9 cellular contexts compared by ENCODE assay signal in the genomic region with DNA sequence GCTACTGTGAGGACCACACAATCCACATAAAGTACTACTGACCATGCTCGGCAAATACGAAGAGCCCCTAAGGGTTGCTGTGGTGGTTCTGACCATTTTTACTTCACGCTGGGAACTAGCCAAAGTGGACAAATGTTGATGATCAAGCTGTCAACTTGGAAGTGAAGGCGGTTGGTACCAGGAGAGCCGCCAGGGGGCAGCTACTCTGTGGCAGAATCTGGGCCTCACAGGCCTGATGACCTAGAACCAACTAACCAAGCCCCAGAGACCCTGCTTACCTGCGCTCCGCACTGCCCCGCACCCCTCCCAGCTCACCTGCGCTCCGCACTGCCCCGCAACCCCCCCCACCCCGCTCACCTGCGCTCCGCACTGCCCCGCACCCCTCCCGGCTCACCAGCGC. TPM values are rescaled to one million over a fixed set of nuclear protein-coding genes. Genes with fewer than 3 reads are reported as not detected.
DNase-seq lines count a peak whose midpoint lies in the region; ATAC-seq, FAIRE-seq and TF ChIP-seq lines count a peak whose summit lies in the region.
"Had no signal": no experiment of that assay in that cellular context is flagged by ENCODE, and none has a peak within 500 bp of the region (broad histone marks: within the 10 kb centered on the region; RNA-seq: fewer than 3 reads in every experiment).

No MANE protein-coding gene starts in this region.

- no peak overlapping the region for H2AFZ ChIP-seq in H1 (ENCODE audit: low read length)
- H2AFZ ChIP-seq in osteoblast (ENCODE audit: low read length) = no peak overlapping the region

- TF ChIP-seq POLR2A in NB4 (IDR thresholded peaks at IDR 0.05; ENCODE audit: extremely low read depth, insufficient read length) (no peak), H1 (IDR thresholded peaks at IDR 0.05; ENCODE audit: control extremely low read depth in 1 of 2, low read depth in 2 of 2, low read length in 2 of 2) (no peak)

- H3K79me2 ChIP-seq in H1 (ENCODE audit: control insufficient read depth in 1 of 2, insufficient read depth in 2 of 2, low read length in 2 of 2) (peaks cover 24 to 79% of the 10 kb centered on the region in 2 experiments), osteoblast (ENCODE audit: insufficient read depth, low read length) (peaks cover 91% of the 10 kb centered on the region)

- no peak overlapping the region for H4K5ac ChIP-seq in H1 (ENCODE audit: insufficient read length, low read depth, low read length)

- H3K4me2 ChIP-seq in H1 (ENCODE audit: insufficient read depth in 1 of 2, low read depth in 2 of 2, low read length in 2 of 2) = no peak overlapping the region
- no peak overlapping the region for H3K4me2 ChIP-seq in osteoblast (ENCODE audit: insufficient read depth, low read length)

- WGBS in H1 (ENCODE audit: extremely low coverage in 1 of 2, insufficient coverage in 1 of 2, insufficient read length in 1 of 2, insufficient replicate concordance in 2 of 2, low coverage in 1 of 2, low lambda C conversion rate in 2 of 2, missing lambda C conversion rate in 1 of 2), 2 experiments = 42% methylated on average over 8 of the region's 17 CpGs; no CpG with 5 or more reads in 1 of the 2 experiments

- H3K14ac ChIP-seq in H1 (ENCODE audit: insufficient read length) = no peak overlapping the region

- peak; percentile 26 for DNase-seq in ELR (ENCODE audit: low read depth)
- DNase-seq in NB4 (ENCODE audit: low read depth) = peak; percentile 27
- peak; percentile 44 to 84 for DNase-seq in H1 (ENCODE audit: low read depth in 1 of 2, low spot score in 2 of 2)
- peak; percentile 86 for DNase-seq in osteoblast (ENCODE audit: insufficient read length, low spot score, missing footprints)
- no peak for DNase-seq in glomerular visceral epithelial cell (ENCODE audit: extremely low spot score)
- no peak for DNase-seq in SIG-M5 (lab: John Stamatoyannopoulos, UW)

- FAIRE-seq in H1 (lab: Jason Lieb, UNC) = no peak
- FAIRE-seq: H54 had no signal

- POLR2A ChIA-PET in H1 (lab: Charles Lee; ENCODE audit: partially characterized antibody) = interaction anchor here (0.9 kb wide), 1 partner anchor 14 kb away, joined by 3 read pairs; no protein-coding TSS in a partner anchor

- H3K79me1 ChIP-seq in H1 (ENCODE audit: low read depth, low read length) = peaks cover 22% of the 10 kb centered on the region

- TF ChIP-seq RAD21 in H1 (IDR thresholded peaks at IDR 0.05 in 1 of 2, conservative IDR thresholded peaks at IDR 0.05 in 1 of 2; ENCODE audit: low read depth in 2 of 2, low read length in 2 of 2) = peak; percentile 53 to 68

- H2BK15ac ChIP-seq in H1 (ENCODE audit: low read length) = no peak overlapping the region

- H3K9me3 ChIP-seq in H1 (ENCODE audit: insufficient read depth in 2 of 2, low read depth in 1 of 2, low read length in 1 of 2) (no peaks in the 10 kb centered on the region), osteoblast (ENCODE audit: low read depth, low read length) (no peaks in the 10 kb centered on the region)

- H2BK20ac ChIP-seq in H1 (ENCODE audit: low read length) = no peak overlapping the region

- no peak overlapping the region for H2AK5ac ChIP-seq in H1 (ENCODE audit: low read depth, low read length)

- no peak overlapping the region for H3K18ac ChIP-seq in H1 (ENCODE audit: extremely low read depth, low read length)

- H4K20me1 ChIP-seq in H1 (replicated peaks in 1 of 2; ENCODE audit: control insufficient read depth in 1 of 2, insufficient read depth in 2 of 2, low read length in 2 of 2) (peaks cover 14 to 20% of the 10 kb centered on the region in 2 experiments), osteoblast (ENCODE audit: insufficient read depth, low read length) (peaks cover 76% of the 10 kb centered on the region)

- no peak overlapping the region for H3K9ac ChIP-seq in H1 (replicated peaks in 1 of 4; ENCODE audit: extremely low read depth in 1 of 4, low read depth in 3 of 4, low read length in 3 of 4)

- no peak overlapping the region for H3K4me3 ChIP-seq in NB4 (ENCODE audit: low read depth, low read length)
- no peak overlapping the region for H3K4me3 ChIP-seq in H1 (ENCODE audit: extremely low read depth in 1 of 4, insufficient read depth in 2 of 4, low read depth in 3 of 4, low read length in 4 of 4)
- no peak overlapping the region for H3K4me3 ChIP-seq in osteoblast (ENCODE audit: insufficient read depth, low read length)

- no peak for ATAC-seq in GM18867 (IDR thresholded peaks at IDR 0.05; ENCODE audit: unreplicated experiment)
- ATAC-seq in HG02623 (IDR thresholded peaks at IDR 0.05; ENCODE audit: unreplicated experiment) = no peak

- no peak overlapping the region for H2BK5ac ChIP-seq in H1 (ENCODE audit: low read depth, low read length)

- TF ChIP-seq EP300 in H1 (IDR thresholded peaks at IDR 0.05; ENCODE audit: borderline replicate concordance in 1 of 2, low read depth in 2 of 2, low read length in 2 of 2) = no peak

- no peak overlapping the region for H3K27ac ChIP-seq in H1 (ENCODE audit: low read depth, low read length)
- no peak overlapping the region for H3K27ac ChIP-seq in osteoblast (ENCODE audit: low read depth, low read length)

- no peak overlapping the region for H4K91ac ChIP-seq in H1 (replicated peaks; ENCODE audit: insufficient read length, low read length)

- no peak overlapping the region for H2BK12ac ChIP-seq in H1 (ENCODE audit: low read depth, low read length)

- CTCF ChIA-PET in H1 (lab: Charles Lee; ENCODE audit: partially characterized antibody) = interaction anchor here (0.7 to 1.6 kb wide), 14 partner anchors 8 to 184 kb away, joined by 3 to 7 read pairs (median 4); no protein-coding TSS in a partner anchor

- H3K4ac ChIP-seq in H1 (replicated peaks; ENCODE audit: insufficient read length, low read depth, low read length) = no peak overlapping the region

- H3K56ac ChIP-seq in H1 (replicated peaks; ENCODE audit: insufficient read length, low read depth, low read length) = no peak overlapping the region

- no peak overlapping the region for H4K8ac ChIP-seq in H1 (ENCODE audit: extremely low read depth, insufficient read depth, low read length)

- H3K36me3 ChIP-seq in H1 (ENCODE audit: control insufficient read depth in 2 of 4, insufficient read depth in 4 of 4, low read length in 3 of 4) = no peaks in the 10 kb centered on the region
- peaks cover 9% of the 10 kb centered on the region for H3K36me3 ChIP-seq in osteoblast (ENCODE audit: insufficient read depth, low read length)

- peaks cover 5% of the 10 kb centered on the region; the same call in 1 of the 2 replicates for H3K23me2 ChIP-seq in H1 (ENCODE audit: low read depth, low read length)

- peak; percentile 8 for TF ChIP-seq CTCF in NB4 (IDR thresholded peaks at IDR 0.05; ENCODE audit: low read depth, low read length)
- TF ChIP-seq CTCF in H1 (IDR thresholded peaks at IDR 0.05; ENCODE audit: control extremely low read depth in 1 of 3, insufficient read depth in 1 of 3, low read depth in 1 of 3, low read length in 3 of 3) = peak in 2 of 3 experiments; percentile 70 to 80; a peak in 3 of 4 replicates
- TF ChIP-seq CTCF in osteoblast (IDR thresholded peaks at IDR 0.05; ENCODE audit: extremely low read depth, low read depth, low read length) = peak; percentile 44

- H3K4me1 ChIP-seq in H1 (replicated peaks in 1 of 4; ENCODE audit: control insufficient read depth in 3 of 4, insufficient read depth in 4 of 4, low read length in 3 of 4) (peaks cover 0 to 6% (median 4%) of the 10 kb centered on the region in 4 experiments; a peak in 4 of 7 replicates), osteoblast (ENCODE audit: insufficient read depth, low read length) (peaks cover 13% of the 10 kb centered on the region)

- H2BK120ac ChIP-seq in H1 (replicated peaks; ENCODE audit: low read depth, low read length) = no peak overlapping the region

- no peak overlapping the region for H3K23ac ChIP-seq in H1 (ENCODE audit: insufficient read length)

- H3K27me3 ChIP-seq in H1 (replicated peaks in 1 of 4; ENCODE audit: control insufficient read depth in 3 of 4, extremely low read depth in 1 of 4, insufficient read depth in 3 of 4, low read length in 3 of 4) (no peaks in the 10 kb centered on the region), osteoblast (ENCODE audit: insufficient read depth, low read length) (no peaks in the 10 kb centered on the region)

TF ChIP-seq in H1, 55 proteins besides CTCF, POLR2A, EP300 and RAD21 (continues in another document):
- TF ChIP-seq SIN3A (conservative IDR thresholded peaks at IDR 0.05 in 1 of 2, IDR thresholded peaks at IDR 0.05 in 1 of 2; ENCODE audit: low read depth in 1 of 2, low read length in 2 of 2) = 0 out of 4 replicates have a peak, but pooled peaks of 1 of the 2 experiments have one; percentile 34

RNA-seq across cellular contexts. Expression of a gene that starts 5.6 kb away (rescaled TPM):
- 70.8 and 76.9 TPM in 2 replicates for total RNA-seq in H1 (2021; fragmentation: NEBNext Ultra II Directional; extraction: Animal tissue kit (Norgen Biotek cat#: 25700))
- polyA plus RNA-seq in H1 (2011; rRNA removed) = 31.5 and 50.3 TPM in 2 replicates
- polyA plus RNA-seq in H1 (2011; cell fraction: cytosol; rRNA removed) = 29.0 TPM
- 130 TPM for polyA plus RNA-seq in H1 (2011; cell fraction: nucleus; rRNA removed)
- polyA plus RNA-seq in H1 (2012, experiment 1 of 2) = 42.1 to 71.0 TPM (median 63.2 TPM) in 4 replicates
- 48.2 TPM for polyA plus RNA-seq in H1 (2012, experiment 2 of 2)
- polyA plus RNA-seq in H1 (2013, experiment 1 of 2) = 54.1 TPM
- polyA plus RNA-seq in H1 (2013, experiment 2 of 2) = 49.8 TPM
- polyA minus RNA-seq in H1 (2011; rRNA and poly(A)+ RNA removed) = 37.0 and 38.9 TPM in 2 replicates
- 24.0 TPM for polyA minus RNA-seq in H1 (2011; cell fraction: cytosol; rRNA and poly(A)+ RNA removed)
- 61.0 TPM for polyA minus RNA-seq in H1 (2011; cell fraction: nucleus; rRNA and poly(A)+ RNA removed)
- total RNA-seq in osteoblast = 45.7 and 48.9 TPM in 2 replicates

RNA-seq across cellular contexts. Expression of a gene that starts 5.7 kb away (rescaled TPM):
- total RNA-seq in H1 (2021; fragmentation: NEBNext Ultra II Directional; extraction: Animal tissue kit (Norgen Biotek cat#: 25700)) = 3.0 and 4.9 TPM in 2 replicates
- 20.7 and 32.8 TPM in 2 replicates for polyA plus RNA-seq in H1 (2011; rRNA removed)
- polyA plus RNA-seq in H1 (2011; cell fraction: cytosol; rRNA removed) = 11.2 TPM
- 61.6 TPM for polyA plus RNA-seq in H1 (2011; cell fraction: nucleus; rRNA removed)
- polyA plus RNA-seq in H1 (2012, experiment 1 of 2) = 8.2 to 12.3 TPM (median 8.4 TPM) in 4 replicates
- polyA plus RNA-seq in H1 (2012, experiment 2 of 2) = 7.1 TPM
- 9.2 TPM for polyA plus RNA-seq in H1 (2013, experiment 1 of 2)
- 5.8 TPM for polyA plus RNA-seq in H1 (2013, experiment 2 of 2)
- 6.3 and 7.5 TPM in 2 replicates for polyA minus RNA-seq in H1 (2011; rRNA and poly(A)+ RNA removed)
- polyA minus RNA-seq in H1 (2011; cell fraction: cytosol; rRNA and poly(A)+ RNA removed) = 2.9 TPM
- polyA minus RNA-seq in H1 (2011; cell fraction: nucleus; rRNA and poly(A)+ RNA removed) = 7.2 TPM
- 12.4 and 13.8 TPM in 2 replicates for total RNA-seq in osteoblast

RNA-seq across cellular contexts. Expression of a gene that starts 46.8 kb away (rescaled TPM):
- total RNA-seq in H1 (2021; fragmentation: NEBNext Ultra II Directional; extraction: Animal tissue kit (Norgen Biotek cat#: 25700)) = 9.3 and 9.7 TPM in 2 replicates
- 7.3 and 14.5 TPM in 2 replicates for polyA plus RNA-seq in H1 (2011; rRNA removed)
- polyA plus RNA-seq in H1 (2011; cell fraction: cytosol; rRNA removed) = 11.1 TPM
- polyA plus RNA-seq in H1 (2011; cell fraction: nucleus; rRNA removed) = 97.1 TPM
- polyA plus RNA-seq in H1 (2012, experiment 1 of 2) = 6.3 to 10.5 TPM (median 9.8 TPM) in 4 replicates
- 5.8 TPM for polyA plus RNA-seq in H1 (2012, experiment 2 of 2)
- polyA plus RNA-seq in H1 (2013, experiment 1 of 2) = 5.9 TPM
- 5.2 TPM for polyA plus RNA-seq in H1 (2013, experiment 2 of 2)
- polyA minus RNA-seq in H1 (2011; rRNA and poly(A)+ RNA removed) = 3.4 and 6.0 TPM in 2 replicates
- polyA minus RNA-seq in H1 (2011; cell fraction: cytosol; rRNA and poly(A)+ RNA removed) = 10.1 TPM
- 13.6 TPM for polyA minus RNA-seq in H1 (2011; cell fraction: nucleus; rRNA and poly(A)+ RNA removed)
- total RNA-seq in osteoblast = 10.3 and 15.2 TPM in 2 replicates

Comparison
In these comparisons a context has a peak if more than half of its experiments do, and no peak if none do; other contexts are left out.
1. DNase-seq: peak in ELR (single experiment), NB4 (single experiment), H1 (2 of 2) and osteoblast (single experiment); none in glomerular visceral epithelial cell (single experiment) and SIG-M5 (single experiment).
2. CTCF ChIP-seq: peak in every context shown above with its lines; median percentile 75 in H1; 44 in osteoblast; 8 in NB4.